1 cellular context compared by ENCODE assay signal in the genomic region with DNA sequence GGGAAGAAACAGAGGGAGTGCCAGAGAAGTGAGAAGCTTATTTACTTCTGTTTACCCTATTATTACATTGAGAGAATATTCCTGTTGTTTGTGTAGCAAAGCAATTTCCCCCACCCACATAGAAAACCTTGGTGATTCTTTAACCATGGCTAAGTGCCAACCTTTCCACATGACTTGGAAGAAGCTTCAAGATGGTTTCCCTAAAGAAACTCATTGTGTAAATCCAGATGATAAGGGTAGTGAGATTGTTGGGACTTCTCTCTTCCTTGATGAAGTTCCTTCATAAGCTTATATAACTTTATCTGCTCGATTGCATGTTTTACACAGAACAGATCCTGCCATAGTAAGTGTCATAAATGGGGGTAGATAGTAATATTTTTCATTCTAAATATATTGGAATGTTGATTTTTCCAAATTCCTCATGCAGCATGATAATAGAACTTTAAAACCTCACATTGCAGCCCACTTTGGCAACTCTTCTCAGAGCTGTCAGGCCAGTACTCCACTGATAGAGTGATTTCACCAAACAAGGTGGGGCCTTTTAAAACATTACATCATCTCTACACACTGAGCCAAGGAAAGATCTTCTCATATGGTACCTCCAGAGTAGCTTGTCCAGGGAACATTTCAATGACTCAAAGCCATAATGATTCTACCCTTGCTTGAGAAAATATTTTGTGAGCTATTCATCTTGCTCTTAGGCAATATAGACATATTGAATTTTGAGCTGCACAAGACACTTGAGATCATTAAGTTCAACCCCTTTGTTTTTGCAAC.
TF ChIP-seq lines count a peak whose summit lies in the region.

No MANE protein-coding gene starts in this region.

TF ChIP-seq in SK-N-SH, 30 proteins besides CTCF, POLR2A, EP300 and RAD21 (continued from another document):
- TF ChIP-seq, protein P1, sequence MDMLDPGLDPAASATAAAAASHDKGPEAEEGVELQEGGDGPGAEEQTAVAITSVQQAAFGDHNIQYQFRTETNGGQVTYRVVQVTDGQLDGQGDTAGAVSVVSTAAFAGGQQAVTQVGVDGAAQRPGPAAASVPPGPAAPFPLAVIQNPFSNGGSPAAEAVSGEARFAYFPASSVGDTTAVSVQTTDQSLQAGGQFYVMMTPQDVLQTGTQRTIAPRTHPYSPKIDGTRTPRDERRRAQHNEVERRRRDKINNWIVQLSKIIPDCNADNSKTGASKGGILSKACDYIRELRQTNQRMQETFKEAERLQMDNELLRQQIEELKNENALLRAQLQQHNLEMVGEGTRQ (IDR thresholded peaks at IDR 0.05; ENCODE audit: borderline replicate concordance, low read depth, low read length): no peak
- TF ChIP-seq SIN3A (IDR thresholded peaks at IDR 0.05; ENCODE audit: borderline replicate concordance, low read depth, low read length): no peak
- TF ChIP-seq TCF12 (IDR thresholded peaks at IDR 0.05): no peak
TF ChIP-seq in SK-N-SH: peak in this region for 0.
